ENCODE assay signal across 8 cellular contexts in genomic region chr14:20461230-20462141, GRCh38. TPM values are rescaled to one million over a fixed set of nuclear protein-coding genes. Genes with fewer than 3 reads are reported as not detected.
A peak's percentile ranks its signal among the peaks of the same experiment; 100 is the strongest.
DNase-seq lines count a peak whose midpoint lies in the region; ATAC-seq and TF ChIP-seq lines count a peak whose summit lies in the region.

Gene PIP4P1, minus strand, starts transcription at chr14:20461434. Its CDS starts 109 bp downstream, at chr14:20461325.

- DNase-seq in AG20443 (ENCODE audit: low spot score) = peak; percentile 96
- DNase-seq in NCI-H510A (lab: John Stamatoyannopoulos, UW) = peak; percentile 98
- peak; percentile 97 for DNase-seq in activated CD4-positive, alpha-beta T cell treated with anti-CD3 and anti-CD28 coated beads for 1 hour
- DNase-seq in cerebellum (ENCODE audit: low spot score) = peak; percentile 96
- peak; percentile 100 for DNase-seq in islet precursor cell
- peak; percentile 94 to 97 (median 97) for DNase-seq in stimulated activated CD4-positive, alpha-beta T cell treated with anti-CD3 and anti-CD28 coated beads, Interleukin-12 subunit alpha, Interleukin-12 subunit beta, amount 100 ng/mL, for 48 hours (ENCODE audit: low read depth in 2 of 3, low spot score in 1 of 3)

- TF ChIP-seq POLR2A in GM19099 (IDR thresholded peaks at IDR 0.05; ENCODE audit: extremely low read depth, insufficient read length, low read depth) = peak; percentile 74

- ATAC-seq in HG03432 (IDR thresholded peaks at IDR 0.05; ENCODE audit: unreplicated experiment) = peak; percentile 93

RNA-seq across cellular contexts. Expression of gene PIP4P1, which starts in this region (rescaled TPM):
- 17.1 TPM for total RNA-seq in cerebellum

Comparison
In these comparisons a context has a peak if more than half of its experiments do, and no peak if none do; other contexts are left out.
1. Peak in every context shown above with its lines: DNase-seq and ATAC-seq.